8 cellular contexts compared by ENCODE assay signal in the genomic region with DNA sequence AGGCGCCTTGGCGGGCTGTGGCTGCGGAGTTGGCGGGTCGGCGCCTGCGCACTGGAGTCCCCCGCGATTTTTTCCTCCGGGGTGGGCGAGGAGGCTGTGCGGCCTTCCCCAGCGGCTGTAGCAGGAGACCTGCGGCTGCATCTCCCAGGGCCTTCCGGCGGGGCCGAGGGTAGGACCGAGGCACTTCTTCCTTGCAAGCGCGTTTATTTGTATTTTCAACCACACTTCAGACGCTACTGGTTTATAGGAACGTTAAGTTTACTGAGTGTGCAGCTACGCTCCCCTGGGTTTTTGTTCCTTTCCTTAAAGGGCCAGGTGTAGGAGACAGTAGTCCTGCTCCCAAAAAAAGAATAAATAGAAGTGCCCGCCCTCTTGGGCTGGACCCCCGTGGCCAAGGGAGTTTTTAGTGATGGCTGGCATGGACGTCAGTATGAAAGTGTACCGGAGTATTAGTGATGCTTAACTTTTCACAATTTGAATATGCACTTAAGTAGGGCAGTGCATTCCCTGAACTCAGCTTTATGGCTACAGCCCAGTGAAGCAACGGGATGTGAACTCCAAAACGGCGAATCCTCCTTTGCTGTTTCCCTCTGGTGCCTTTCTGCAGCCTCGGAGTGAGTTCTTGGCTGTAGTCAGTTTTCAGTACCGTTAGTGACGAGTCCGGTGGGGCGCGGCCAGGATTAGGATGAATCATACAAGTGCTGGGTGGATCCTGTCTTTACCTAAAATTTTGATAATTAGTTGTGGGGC. TPM values are rescaled to one million over a fixed set of nuclear protein-coding genes. Genes with fewer than 3 reads are reported as not detected.
DNase-seq lines count a peak whose midpoint lies in the region; ATAC-seq lines count a peak whose summit lies in the region.

No MANE protein-coding gene starts in this region.

- ATAC-seq in GM18861 (IDR thresholded peaks at IDR 0.05; ENCODE audit: unreplicated experiment) (peak; percentile 13), HG03108 (IDR thresholded peaks at IDR 0.05; ENCODE audit: unreplicated experiment) (peak; percentile 0)

- H3K36me3 ChIP-seq in ACC112 (ENCODE audit: insufficient read depth, low read length) = no peaks in the 10 kb centered on the region; the same call in 1 of the 2 replicates

- H3K4me1 ChIP-seq in ACC112 (ENCODE audit: control insufficient read depth, insufficient read depth, low read length, unreplicated experiment) = peaks cover 28% of the 10 kb centered on the region

- H3K27me3 ChIP-seq in ACC112 (ENCODE audit: insufficient read depth, low read length) = no peaks in the 10 kb centered on the region

- H3K79me2 ChIP-seq in ACC112 (ENCODE audit: control insufficient read depth, insufficient read depth, low read length, unreplicated experiment) = peaks cover 74% of the 10 kb centered on the region

- peak overlapping the region; percentile 89 for H3K27ac ChIP-seq in ACC112 (ENCODE audit: low read depth, low read length)

- peak overlapping the region; percentile 85 for H2AFZ ChIP-seq in ACC112 (ENCODE audit: low read length, unreplicated experiment)

- DNase-seq in NCI-H774 (lab: John Stamatoyannopoulos, UW) = peak; percentile 98
- DNase-seq in activated CD8-positive, alpha-beta memory T cell treated with anti-CD3 and anti-CD28 coated beads for 1 hour (ENCODE audit: extremely low read depth in 1 of 2, low read depth in 1 of 2) = peak; percentile 84 to 94
- peak; percentile 90 for DNase-seq in effector CD4-positive, alpha-beta T cell
- DNase-seq in lung microvascular endothelial cell (ENCODE audit: low read depth in 2 of 2) = peak; percentile 76 to 79
- DNase-seq in stimulated activated CD4-positive, alpha-beta T cell treated with anti-CD3 and anti-CD28 coated beads, TNF-alpha, amount 100 ng/mL, for 4 hours (ENCODE audit: low read depth in 3 of 3) = peak; percentile 53 to 90 (median 67)

- H3K4me3 ChIP-seq in ACC112 (ENCODE audit: low read depth, low read length) = peak overlapping the region; percentile 98

RNA-seq across cellular contexts. Expression of gene FBXO5, which starts 1.0 kb away (rescaled TPM):
- 4.0 and 6.8 TPM in 2 replicates for total RNA-seq in lung microvascular endothelial cell

RNA-seq across cellular contexts. Expression of gene MTRF1L, which starts 18.7 kb away (rescaled TPM):
- total RNA-seq in lung microvascular endothelial cell = 12.3 and 12.9 TPM in 2 replicates

Comparison
In these comparisons a context has a peak if more than half of its experiments do, and no peak if none do; other contexts are left out.
1. Peak in every context shown above with its lines: DNase-seq, ATAC-seq, H3K4me3 ChIP-seq and H3K27ac ChIP-seq.